ENCODE assay signal across 8 cellular contexts in genomic region chr17:2041561-2042354, GRCh38. TPM values are rescaled to one million over a fixed set of nuclear protein-coding genes. Genes with fewer than 3 reads are reported as not detected.
A peak's percentile ranks its signal among the peaks of the same experiment; 100 is the strongest.
DNase-seq lines count a peak whose midpoint lies in the region; ATAC-seq and TF ChIP-seq lines count a peak whose summit lies in the region.

OVCA2 (plus strand) TSS chr17:2042022; CDS start chr17:2042048, 26 bp downstream.

- peaks cover 14% of the 10 kb centered on the region for H3K27me3 Mint-ChIP-seq in WTC11 (ENCODE audit: low read depth)

- ATAC-seq in GM18868 (IDR thresholded peaks at IDR 0.05; ENCODE audit: unreplicated experiment) (peak; percentile 92), HG03108 (IDR thresholded peaks at IDR 0.05; ENCODE audit: unreplicated experiment) (peak; percentile 88), WTC11 (peak; percentile 87)

- peaks cover 10% of the 10 kb centered on the region for H3K36me3 Mint-ChIP-seq in WTC11

- peaks cover 4% of the 10 kb centered on the region for H3K4me1 Mint-ChIP-seq in WTC11

- peak within 1 kb of the TSS; percentile 65 for H3K27ac Mint-ChIP-seq in WTC11

- no peak for DNase-seq in AG04449 (ENCODE audit: low read depth, low spot score)
- DNase-seq in NCI-H2227 treated with DMSO at 0.1 percent for 48 hours (lab: John Stamatoyannopoulos, UW) = peak; percentile 92
- peak; percentile 97 for DNase-seq in WTC11 (ENCODE audit: low spot score)
- peak; percentile 94 to 96 for DNase-seq in cardiac fibroblast (ENCODE audit: low read depth in 2 of 2)
- DNase-seq in iris pigment epithelial cell (ENCODE audit: low read depth) = peak; percentile 92
- DNase-seq in stimulated activated CD4-positive, alpha-beta T cell treated with anti-CD3 and anti-CD28 coated beads, Interleukin-12 subunit alpha, Interleukin-12 subunit beta, amount 100 ng/mL, for 4 hours = peak; percentile 98

- H3K9me3 Mint-ChIP-seq in WTC11 = no peaks in the 10 kb centered on the region

- CTCF ChIA-PET in AG04449 (lab: Yijun Ruan, JAX) (interaction anchor here (0.6 to 6.0 kb wide), 10 partner anchors 11 to 392 kb away, joined by 3 to 56 read pairs (median 5); partner anchors contain the start of genes DPH1, HIC1, RILP and RTN4RL1), WTC11 (lab: Charles Lee) (interaction anchor here (0.6 to 2.3 kb wide), 7 partner anchors 12 to 203 kb away, joined by 3 to 8 read pairs (median 4); partner anchors contain the start of gene RTN4RL1)

- TF ChIP-seq CTCF in AG04449 (IDR thresholded peaks at IDR 0.05; ENCODE audit: insufficient read depth, low read length, missing control alignments) = peak; percentile 81
- no peak for TF ChIP-seq CTCF in WTC11 (IDR thresholded peaks at IDR 0.05)
- TF ChIP-seq CTCF in cardiac fibroblast (IDR thresholded peaks at IDR 0.05; ENCODE audit: low read depth, low read length) = peak; percentile 39

- POLR2A ChIA-PET in AG04449 (lab: Yijun Ruan, JAX) = interaction anchor here (1.0 kb wide), 1 partner anchor 8 kb away, joined by 4 read pairs; no protein-coding TSS in a partner anchor
- POLR2A ChIA-PET in WTC11 (lab: Charles Lee) = interaction anchor here (1.0 kb wide), 1 partner anchor 133 kb away, joined by 3 read pairs; no protein-coding TSS in a partner anchor

- peak within 1 kb of the TSS; percentile 90 for H3K4me3 Mint-ChIP-seq in WTC11

- peak within 1 kb of the TSS; percentile 81 for H3K4me3 ChIP-seq in AG04449 (ENCODE audit: low read depth, low read length)
- H3K4me3 ChIP-seq in cardiac fibroblast (replicated peaks in 1 of 2; ENCODE audit: low read depth in 2 of 2, low read length in 2 of 2) = peak within 1 kb of the TSS; percentile 78 to 82

TF ChIP-seq in WTC11, 78 proteins besides CTCF, POLR2A, EP300 and RAD21 (continues in another document):
- TF ChIP-seq GABPB1 (CRISPR knock-in tag; IDR thresholded peaks at IDR 0.05) (peak; percentile 75), TP53 (CRISPR knock-in tag; IDR thresholded peaks at IDR 0.05) (no peak), MAX (CRISPR knock-in tag; IDR thresholded peaks at IDR 0.05) (peak; percentile 82), MYBL2 (CRISPR knock-in tag; IDR thresholded peaks at IDR 0.05) (peak; percentile 58; the same call in 1 of the 2 replicates), FOXP4 (CRISPR knock-in tag; IDR thresholded peaks at IDR 0.05) (peak; percentile 78; the same call in 1 of the 2 replicates), FOXK1 (CRISPR knock-in tag; IDR thresholded peaks at IDR 0.05) (peak; percentile 67; the same call in 1 of the 2 replicates), ZMAT4 (CRISPR knock-in tag; IDR thresholded peaks at IDR 0.05) (0 out of 2 replicates have a peak, but pooled peaks have one; percentile 20), USF2 (CRISPR knock-in tag; IDR thresholded peaks at IDR 0.05) (no peak), ARID4B (CRISPR knock-in tag; IDR thresholded peaks at IDR 0.05; ENCODE audit: borderline replicate concordance) (peak; percentile 86; the same call in 1 of the 2 replicates), ZBTB21 (CRISPR knock-in tag; IDR thresholded peaks at IDR 0.05; ENCODE audit: borderline replicate concordance) (peak; percentile 57; the same call in 1 of the 2 replicates), HMGXB4 (CRISPR knock-in tag; IDR thresholded peaks at IDR 0.05) (peak; percentile 68; the same call in 1 of the 2 replicates), CREM (CRISPR knock-in tag; IDR thresholded peaks at IDR 0.05) (0 out of 2 replicates have a peak, but pooled peaks have one; percentile 46), SMAD3 (CRISPR knock-in tag; IDR thresholded peaks at IDR 0.05; ENCODE audit: borderline replicate concordance) (0 out of 2 replicates have a peak, but pooled peaks have one; percentile 51), ZNF232 (CRISPR knock-in tag; IDR thresholded peaks at IDR 0.05) (peak; percentile 33; the same call in 1 of the 2 replicates), ETV6 (CRISPR knock-in tag; IDR thresholded peaks at IDR 0.05) (0 out of 2 replicates have a peak, but pooled peaks have one; percentile 39), NFATC4 (CRISPR knock-in tag; IDR thresholded peaks at IDR 0.05) (no peak), USF1 (CRISPR knock-in tag; IDR thresholded peaks at IDR 0.05) (0 out of 2 replicates have a peak, but pooled peaks have one; percentile 18), NFE2L1 (CRISPR knock-in tag; IDR thresholded peaks at IDR 0.05) (no peak; the same call in 1 of the 2 replicates)

RNA-seq across cellular contexts. Expression of gene OVCA2, which starts in this region (rescaled TPM):
- 18.4 to 23.5 TPM (median 20.5 TPM) in 3 replicates for total RNA-seq in WTC11 (2021)
